27 cellular contexts compared by ENCODE assay signal in genomic region chr22:49404576-49405199, GRCh38.
DNase-seq lines count a peak whose midpoint lies in the region; ATAC-seq and TF ChIP-seq lines count a peak whose summit lies in the region.
"Had no signal": no experiment of that assay in that cellular context is flagged by ENCODE, and none has a peak within 500 bp of the region (broad histone marks: within the 10 kb centered on the region; RNA-seq: fewer than 3 reads in every experiment).

No MANE protein-coding gene starts in this region.

- H3K9me3 ChIP-seq in right atrium auricular region, result no peaks in the 10 kb centered on the region
- H3K9me3 ChIP-seq: BE2C, prostate gland had no signal

- H3K4me3 ChIP-seq in right atrium auricular region, result no peak overlapping the region
- H3K4me3 ChIP-seq: breast epithelium, gastroesophageal sphincter, neural progenitor cell, prostate gland, skin epidermis had no signal

- H3K27me3 Mint-ChIP-seq in nephron progenitor cell (ENCODE audit: low read depth, poor library complexity), result peaks cover 18% of the 10 kb centered on the region
- peaks cover 2 to 8% (median 2%) of the 10 kb centered on the region in 3 donors for H3K27me3 Mint-ChIP-seq in immature natural killer cell (ENCODE audit: low read depth in 3 of 3)

- peak; percentile 50 for DNase-seq in right atrium auricular region (ENCODE audit: low spot score)
- no peak for DNase-seq in Right ventricle myocardium inferior (ENCODE audit: missing footprints)
- DNase-seq in brain pericyte (ENCODE audit: low read depth, low spot score), result peak; percentile 32
- DNase-seq in nephron progenitor cell, result peak; percentile 31
- peak; percentile 34 for DNase-seq in ureter (ENCODE audit: low spot score)
- DNase-seq in immature natural killer cell, result no peak
- no peak for DNase-seq in HT-29 (ENCODE audit: low spot score)
- DNase-seq in AG08395 (ENCODE audit: low spot score), result no peak
- DNase-seq: activated CD4-positive, alpha-beta T cell treated with anti-CD3 and anti-CD28 coated beads, Interleukin-2, amount 50 U/mL, for 48 hours; activated CD4-positive, CD25-positive, alpha-beta regulatory T cell; activated T-cell treated with anti-CD3 and anti-CD28 coated beads, Interleukin-2, amount 50 U/mL, for 1 hour; BE2C; cortex of kidney; GDM1; hippocampal formation; Karpas-422; NCI-H1694; NCI-H2171; NCI-H526 treated with DMSO at 0.1 percent for 48 hours; stimulated activated CD4-positive, alpha-beta T cell treated with anti-CD3 and anti-CD28 coated beads, Interleukin-2, amount 100 ng/mL, for 24 hours; substantia nigra; T-helper 9 cell had no signal

- H3K9me3 Mint-ChIP-seq in nephron progenitor cell, result peaks cover 5% of the 10 kb centered on the region
- no peaks in the 10 kb centered on the region for H3K9me3 Mint-ChIP-seq in immature natural killer cell

- no peak overlapping the region for H3K27ac Mint-ChIP-seq in nephron progenitor cell
- no peak overlapping the region for H3K27ac Mint-ChIP-seq in immature natural killer cell
- H3K27ac Mint-ChIP-seq: neural progenitor cell had no signal

- no peaks in the 10 kb centered on the region for H3K4me1 ChIP-seq in right atrium auricular region
- H3K4me1 ChIP-seq: BE2C, breast epithelium, gastroesophageal sphincter, neural progenitor cell, prostate gland had no signal

- intact Hi-C loops in Right ventricle myocardium inferior (cut with DNase I), result no loop called here

- no peak overlapping the region for H3K27ac ChIP-seq in right atrium auricular region
- H3K27ac ChIP-seq: breast epithelium, gastroesophageal sphincter, neural progenitor cell, prostate gland, skin epidermis had no signal

- H3K36me3 ChIP-seq in right atrium auricular region, result no peaks in the 10 kb centered on the region
- H3K36me3 ChIP-seq: BE2C, breast epithelium, gastroesophageal sphincter, neural progenitor cell, prostate gland had no signal

- H3K27me3 ChIP-seq in right atrium auricular region, result no peaks in the 10 kb centered on the region
- H3K27me3 ChIP-seq: BE2C, neural progenitor cell had no signal

- H3K4me1 Mint-ChIP-seq in nephron progenitor cell (peaks cover 26% of the 10 kb centered on the region), immature natural killer cell (no peaks in the 10 kb centered on the region)

- H3K4me3 Mint-ChIP-seq in nephron progenitor cell, result no peak overlapping the region
- H3K4me3 Mint-ChIP-seq in immature natural killer cell, result peak overlapping the region in 1 of 5 donors; percentile 31
- H3K4me3 Mint-ChIP-seq: neural progenitor cell had no signal

- TF ChIP-seq CTCF in right atrium auricular region (IDR thresholded peaks at IDR 0.05) (no peak), nephron progenitor cell (IDR thresholded peaks at IDR 0.05) (no peak)

- ATAC-seq in Right ventricle myocardium inferior, result no peak
- ATAC-seq: gastroesophageal sphincter had no signal

- H3K36me3 Mint-ChIP-seq in nephron progenitor cell (ENCODE audit: low read depth), result no peaks in the 10 kb centered on the region
- H3K36me3 Mint-ChIP-seq in immature natural killer cell, result no peaks in the 10 kb centered on the region

Comparison
In these comparisons a context has a peak if more than half of its experiments do, and no peak if none do; other contexts are left out.
1. DNase-seq: peak in right atrium auricular region (single experiment), brain pericyte (single experiment), nephron progenitor cell (single experiment) and ureter (single experiment); none in Right ventricle myocardium inferior (single experiment), immature natural killer cell (0 of 3), HT-29 (single experiment) and AG08395 (single experiment).